ENCODE assay signal across 8 cellular contexts in genomic region chr1:236795035-236795756, GRCh38. TPM values are rescaled to one million over a fixed set of nuclear protein-coding genes. Genes with fewer than 3 reads are reported as not detected.
A peak's percentile ranks its signal among the peaks of the same experiment; 100 is the strongest.
DNase-seq lines count a peak whose midpoint lies in the region; ATAC-seq and TF ChIP-seq lines count a peak whose summit lies in the region.

MTR (plus strand) TSS chr1:236795292; CDS start chr1:236795704, 412 bp downstream.

- peaks cover 10% of the 10 kb centered on the region for H3K4me1 ChIP-seq in smooth muscle cell (ENCODE audit: low read depth)

- under 1% methylated on average over 66 of the region's 67 CpGs for WGBS in smooth muscle cell (ENCODE audit: low lambda C conversion rate)

- no peaks in the 10 kb centered on the region for H3F3A ChIP-seq in smooth muscle cell (ENCODE audit: low read depth)

- peak within 1 kb of the TSS; percentile 92 for H3K9ac ChIP-seq in smooth muscle cell (ENCODE audit: low read depth)

- DNase-seq in AG04450 (ENCODE audit: low read depth, low spot score) (peak; percentile 91), NCI-H226 (peak; percentile 87), WTC11 (ENCODE audit: low spot score) (peak; percentile 97), caudate nucleus (lab: John Stamatoyannopoulos, UW) (peak; percentile 86 to 99 (median 98)), iPS-NIHi7 (ENCODE audit: extremely low spot score) (peak; percentile 100), smooth muscle cell (lab: John Stamatoyannopoulos, UW; ENCODE audit: unreplicated experiment) (peak; percentile 79)

- peak within 1 kb of the TSS; percentile 87 for H3K27ac Mint-ChIP-seq in WTC11

- TF ChIP-seq CTCF in AG04450 (IDR thresholded peaks at IDR 0.05; ENCODE audit: low read depth, low read length) = no peak
- TF ChIP-seq CTCF in WTC11 (IDR thresholded peaks at IDR 0.05) = no peak
- no peak for TF ChIP-seq CTCF in smooth muscle cell (IDR thresholded peaks at IDR 0.05; ENCODE audit: borderline replicate concordance, insufficient read depth, poor library complexity, severe bottlenecking)

- CTCF ChIA-PET in AG04450 (lab: Charles Lee) (interaction anchor here (2.3 kb wide), 1 partner anchor 36 kb away, joined by 14 read pairs; no protein-coding TSS in a partner anchor), WTC11 (lab: Charles Lee) (interaction anchor here (1.0 to 1.7 kb wide), 6 partner anchors 9 to 767 kb away, joined by 3 to 12 read pairs (median 10); partner anchors contain the start of gene HEATR1)

- no peaks in the 10 kb centered on the region for H3K36me3 Mint-ChIP-seq in WTC11

- no peaks in the 10 kb centered on the region for H3K9me3 Mint-ChIP-seq in WTC11

- ATAC-seq in GM18909 (IDR thresholded peaks at IDR 0.05; ENCODE audit: poor library complexity, unreplicated experiment) = peak; percentile 99
- peak; percentile 98 for ATAC-seq in HG03175 (IDR thresholded peaks at IDR 0.05; ENCODE audit: unreplicated experiment)
- peak; percentile 99 for ATAC-seq in WTC11

- H3K27me3 Mint-ChIP-seq in WTC11 (ENCODE audit: low read depth) = peaks cover 24% of the 10 kb centered on the region

- H3K4me3 ChIP-seq in AG04450 (ENCODE audit: low read depth, low read length) (peak within 1 kb of the TSS; percentile 65), smooth muscle cell (peak within 1 kb of the TSS; percentile 63)

- peak within 1 kb of the TSS; percentile 98 for H2AFZ ChIP-seq in smooth muscle cell (ENCODE audit: low read depth)

- H3K27ac ChIP-seq in AG04450 (ENCODE audit: low read depth, low read length) (peak within 1 kb of the TSS; percentile 68), caudate nucleus (ENCODE audit: low read depth, low read length) (peak within 1 kb of the TSS; percentile 69), smooth muscle cell (ENCODE audit: low read depth) (peak within 1 kb of the TSS; percentile 91)

- H3K4me2 ChIP-seq in smooth muscle cell = peak within 1 kb of the TSS; percentile 95

- POLR2A ChIA-PET in AG04450 (lab: Yijun Ruan, JAX) (interaction anchor here (0.8 to 1.4 kb wide), 2 partner anchors 41 to 191 kb away, joined by 3 to 6 read pairs; partner anchors contain the start of gene HEATR1), WTC11 (lab: Charles Lee) (interaction anchor here (0.7 to 1.1 kb wide), 3 partner anchors 21 to 191 kb away, joined by 3 read pairs; partner anchors contain the start of gene HEATR1)

- peak within 1 kb of the TSS; percentile 90 for H3K4me3 Mint-ChIP-seq in WTC11

- H3K9me3 ChIP-seq in AG04450 (ENCODE audit: control insufficient read depth, insufficient read depth, low read length) = no peaks in the 10 kb centered on the region
- no peaks in the 10 kb centered on the region for H3K9me3 ChIP-seq in smooth muscle cell (replicated peaks; ENCODE audit: low read depth)

- H3K27me3 ChIP-seq in AG04450 (ENCODE audit: control insufficient read depth, insufficient read depth, low read length) (no peaks in the 10 kb centered on the region), smooth muscle cell (ENCODE audit: low read depth) (no peaks in the 10 kb centered on the region)

- H3K36me3 ChIP-seq in smooth muscle cell (ENCODE audit: low read depth) = no peaks in the 10 kb centered on the region

- H4K20me1 ChIP-seq in smooth muscle cell (ENCODE audit: low read depth) = peaks cover 7% of the 10 kb centered on the region

- peaks cover 19% of the 10 kb centered on the region for H3K4me1 Mint-ChIP-seq in WTC11

- H3K79me2 ChIP-seq in smooth muscle cell (ENCODE audit: low read depth) = peaks cover 37% of the 10 kb centered on the region

TF ChIP-seq in WTC11, 78 proteins besides CTCF, POLR2A, EP300 and RAD21 (continues in another document):
- TF ChIP-seq ZNF396 (CRISPR knock-in tag; IDR thresholded peaks at IDR 0.05; ENCODE audit: borderline replicate concordance) = no peak
- peak; percentile 53; the same call in 1 of the 2 replicates for TF ChIP-seq USF1 (CRISPR knock-in tag; IDR thresholded peaks at IDR 0.05)
- peak; percentile 48; the same call in 1 of the 2 replicates for TF ChIP-seq ETV6 (CRISPR knock-in tag; IDR thresholded peaks at IDR 0.05)
- no peak for TF ChIP-seq ZBTB21 (CRISPR knock-in tag; IDR thresholded peaks at IDR 0.05; ENCODE audit: borderline replicate concordance)
- no peak for TF ChIP-seq JUN (CRISPR knock-in tag; IDR thresholded peaks at IDR 0.05)
- TF ChIP-seq GRHL2 (CRISPR knock-in tag; IDR thresholded peaks at IDR 0.05; ENCODE audit: insufficient replicate concordance, severe bottlenecking) = no peak
- TF ChIP-seq IRF1 (CRISPR knock-in tag; IDR thresholded peaks at IDR 0.05) = 0 out of 2 replicates have a peak, but pooled peaks have one; percentile 54
- peak; percentile 46 for TF ChIP-seq FOXP4 (CRISPR knock-in tag; IDR thresholded peaks at IDR 0.05)
- 0 out of 2 replicates have a peak, but pooled peaks have one; percentile 68 for TF ChIP-seq ZNF219 (CRISPR knock-in tag; IDR thresholded peaks at IDR 0.05; ENCODE audit: borderline replicate concordance)
- TF ChIP-seq PREB (CRISPR knock-in tag; IDR thresholded peaks at IDR 0.05; ENCODE audit: borderline replicate concordance) = 0 out of 2 replicates have a peak, but pooled peaks have one; percentile 73
- no peak for TF ChIP-seq ZMAT4 (CRISPR knock-in tag; IDR thresholded peaks at IDR 0.05)
- no peak for TF ChIP-seq ATF6 (CRISPR knock-in tag; IDR thresholded peaks at IDR 0.05)

RNA-seq across cellular contexts. Expression of gene MTR, which starts in this region (rescaled TPM):
- 11.0 and 13.0 TPM in 2 replicates for polyA plus RNA-seq in AG04450 (2011; rRNA removed)
- 18.3 and 26.6 TPM in 2 replicates for polyA minus RNA-seq in AG04450 (2011; rRNA and poly(A)+ RNA removed)
- total RNA-seq in WTC11 (2021) = 27.5 to 36.1 TPM (median 34.5 TPM) in 3 replicates
- total RNA-seq in smooth muscle cell = 18.3 and 25.2 TPM in 2 replicates
- 10.7 and 12.0 TPM in 2 replicates for polyA plus RNA-seq in smooth muscle cell

Comparison
In these comparisons a context has a peak if more than half of its experiments do, and no peak if none do; other contexts are left out.
1. Peak in every context shown above with its lines: DNase-seq, ATAC-seq, H3K4me3 ChIP-seq and H3K27ac ChIP-seq.